In genomic region chr2:27683390-27684071, GRCh38 we compare ENCODE assay signal across 8 cellular contexts. TPM values are rescaled to one million over a fixed set of nuclear protein-coding genes. Genes with fewer than 3 reads are reported as not detected.
DNase-seq lines count a peak whose midpoint lies in the region; ATAC-seq, FAIRE-seq and TF ChIP-seq lines count a peak whose summit lies in the region.

No MANE protein-coding gene starts in this region.

- peaks cover 36% of the 10 kb centered on the region for H3K4me1 Mint-ChIP-seq in activated naive CD4-positive, alpha-beta T cell treated with anti-CD3 and anti-CD28 coated beads, Interleukin-2, amount 50 U/mL, for 24 hours

- H3K4me3 Mint-ChIP-seq in activated naive CD4-positive, alpha-beta T cell treated with anti-CD3 and anti-CD28 coated beads, Interleukin-2, amount 50 U/mL, for 24 hours = no peak overlapping the region

- H3K36me3 ChIP-seq in H7 (replicated peaks; ENCODE audit: control insufficient read depth, insufficient read depth, low read length) (peaks cover 7% of the 10 kb centered on the region), prostate gland (no peaks in the 10 kb centered on the region)

- no peak overlapping the region for H3K27ac ChIP-seq in prostate gland

- H3K9me3 ChIP-seq in prostate gland = no peaks in the 10 kb centered on the region

- no peaks in the 10 kb centered on the region for H3K27me3 Mint-ChIP-seq in activated naive CD4-positive, alpha-beta T cell treated with anti-CD3 and anti-CD28 coated beads, Interleukin-2, amount 50 U/mL, for 24 hours

- 45% methylated on average over 9 of the region's 9 CpGs for WGBS in prostate gland

- H3K4me1 ChIP-seq in prostate gland (replicated peaks) = no peaks in the 10 kb centered on the region

- FAIRE-seq in urothelium cell line (lab: Jason Lieb, UNC) = peak; percentile 32

- peak overlapping the region; percentile 87 for H3K27ac Mint-ChIP-seq in activated naive CD4-positive, alpha-beta T cell treated with anti-CD3 and anti-CD28 coated beads, Interleukin-2, amount 50 U/mL, for 24 hours

- H3K9me3 Mint-ChIP-seq in activated naive CD4-positive, alpha-beta T cell treated with anti-CD3 and anti-CD28 coated beads, Interleukin-2, amount 50 U/mL, for 24 hours = no peaks in the 10 kb centered on the region

- no peaks in the 10 kb centered on the region for H3K27me3 ChIP-seq in H7 (ENCODE audit: control insufficient read depth, insufficient read depth, low read length)
- H3K27me3 ChIP-seq in prostate gland (replicated peaks; ENCODE audit: insufficient read depth) = no peaks in the 10 kb centered on the region

- no peak for TF ChIP-seq POLR2A in prostate gland (IDR thresholded peaks at IDR 0.05)

- intact Hi-C loops in Right ventricle myocardium superior (cut with DNase I) (no loop called here), prostate gland (cut with DNase I) (no loop called here)

- H3K4me3 ChIP-seq in H7 (ENCODE audit: insufficient read depth, low read depth, low read length) = no peak overlapping the region
- no peak overlapping the region for H3K4me3 ChIP-seq in prostate gland

- ATAC-seq in Right ventricle myocardium superior (ENCODE audit: poor library complexity) = peak; percentile 85

- H3K36me3 Mint-ChIP-seq in activated naive CD4-positive, alpha-beta T cell treated with anti-CD3 and anti-CD28 coated beads, Interleukin-2, amount 50 U/mL, for 24 hours = peaks cover 12% of the 10 kb centered on the region

- peak; percentile 84 for DNase-seq in DMS114 treated with DMSO at 0.1 percent for 48 hours (lab: John Stamatoyannopoulos, UW; ENCODE audit: unreplicated experiment)
- DNase-seq in H7 = peak; percentile 57
- DNase-seq in NCI-H1417 (lab: John Stamatoyannopoulos, UW) = peak; percentile 88 to 98 (median 97)
- peak; percentile 65 for DNase-seq in SKM-1 (lab: John Stamatoyannopoulos, UW; ENCODE audit: unreplicated experiment)
- DNase-seq in Right ventricle myocardium superior = peak; percentile 57
- peak; percentile 85 for DNase-seq in prostate gland (ENCODE audit: low spot score)
- peak; percentile 72 for DNase-seq in urothelium cell line (ENCODE audit: low spot score)

- TF ChIP-seq CTCF in prostate gland (IDR thresholded peaks at IDR 0.05) = peak; percentile 84 to 99 (median 93)

RNA-seq across cellular contexts. Expression of gene SLC4A1AP, which starts 19.8 kb away (rescaled TPM):
- total RNA-seq in H7 (2014; rRNA removed; shearing (Covaris generic)) = 22.8 and 30.2 TPM in 2 replicates
- total RNA-seq in Right ventricle myocardium superior (18.5 TPM), prostate gland (10 to 100 TPM; 19.8 to 37.9 TPM)

RNA-seq across cellular contexts. Expression of gene SUPT7L, which starts 20.1 kb away (rescaled TPM):
- total RNA-seq in H7 (2014; rRNA removed; shearing (Covaris generic)) = 26.6 and 29.3 TPM in 2 replicates
- total RNA-seq in Right ventricle myocardium superior = 24.2 TPM
- total RNA-seq in prostate gland = 10 to 100 TPM; 18.6 to 34.2 TPM

RNA-seq across cellular contexts. Expression of gene GPN1, which starts 54.7 kb away (rescaled TPM):
- total RNA-seq in H7 (2014; rRNA removed; shearing (Covaris generic)) = 39.2 and 41.7 TPM in 2 replicates
- total RNA-seq in Right ventricle myocardium superior (18.0 TPM), prostate gland (10 to 100 TPM; 27.7 to 34.5 TPM)

RNA-seq across cellular contexts. Expression of gene CCDC121, which starts 54.7 kb away (rescaled TPM):
- 2.3 and 3.1 TPM in 2 replicates for total RNA-seq in H7 (2014; rRNA removed; shearing (Covaris generic))
- total RNA-seq in Right ventricle myocardium superior (6.1 TPM), prostate gland (1 to 10 TPM; 6.2 to 8.3 TPM)
